6 cellular contexts compared by ENCODE assay signal in genomic region chr21:23792300-23792699, GRCh38.
"Had no signal": no experiment of that assay in that cellular context is flagged by ENCODE, and none has a peak within 500 bp of the region (broad histone marks: within the 10 kb centered on the region; RNA-seq: fewer than 3 reads in every experiment).

No MANE protein-coding gene starts in this region.

- H3K4me3 ChIP-seq: K562 had no signal

- H3K27ac ChIP-seq: HL-60 had no signal

- ATAC-seq: HepG2, K562 had no signal

- DNase-seq: IMR-90, KBM-7, KG1 had no signal
